ENCODE assay signal across 1 cellular context in the genomic region with DNA sequence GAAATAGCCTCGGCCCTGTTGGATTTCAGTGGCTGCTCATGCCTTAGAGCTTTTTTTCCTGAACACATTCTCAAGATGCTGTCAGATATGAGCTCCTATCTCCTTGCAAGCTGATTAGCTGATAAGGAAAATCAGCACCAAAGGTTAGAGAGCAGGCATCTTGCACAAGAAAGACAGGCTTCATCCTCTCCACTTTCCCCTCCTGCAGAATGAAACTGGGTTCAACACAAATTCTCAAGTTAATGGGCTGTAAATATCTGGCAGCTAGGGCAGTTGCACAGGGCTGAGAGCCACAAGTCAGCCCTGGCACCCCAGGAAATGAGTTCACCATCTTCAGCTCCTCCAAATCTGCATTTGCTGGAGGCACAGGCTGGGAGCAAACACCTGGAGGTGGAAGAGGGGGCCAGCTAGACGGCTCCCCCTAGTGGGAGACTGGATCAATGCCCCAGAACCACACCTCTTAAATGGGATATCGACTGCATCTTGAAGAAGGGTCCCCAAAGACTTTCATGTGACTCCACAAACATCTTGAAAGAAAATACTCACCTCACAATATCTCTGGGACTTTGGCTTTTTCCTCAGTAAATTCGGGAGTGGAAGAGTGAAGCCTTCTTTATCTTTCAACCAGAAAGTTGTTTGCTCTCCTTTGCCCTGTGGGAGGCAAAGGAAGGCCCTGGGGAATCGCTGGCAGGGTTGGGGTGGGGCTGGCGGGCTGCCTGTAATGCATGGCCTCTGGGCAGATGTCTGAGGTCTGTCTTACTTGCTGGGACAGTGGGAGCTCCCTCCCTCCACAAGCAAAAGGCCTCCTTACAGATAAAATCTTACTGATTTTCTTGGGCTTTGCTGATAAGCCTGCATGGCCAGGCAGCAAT.
A peak's percentile ranks its signal among the peaks of the same experiment; 100 is the strongest.
TF ChIP-seq lines count a peak whose summit lies in the region.

No MANE protein-coding gene starts in this region.

TF ChIP-seq in HepG2, 621 proteins besides CTCF, POLR2A, EP300 and RAD21 (continued from another document and continues in another):
- TF ChIP-seq, protein P1, sequence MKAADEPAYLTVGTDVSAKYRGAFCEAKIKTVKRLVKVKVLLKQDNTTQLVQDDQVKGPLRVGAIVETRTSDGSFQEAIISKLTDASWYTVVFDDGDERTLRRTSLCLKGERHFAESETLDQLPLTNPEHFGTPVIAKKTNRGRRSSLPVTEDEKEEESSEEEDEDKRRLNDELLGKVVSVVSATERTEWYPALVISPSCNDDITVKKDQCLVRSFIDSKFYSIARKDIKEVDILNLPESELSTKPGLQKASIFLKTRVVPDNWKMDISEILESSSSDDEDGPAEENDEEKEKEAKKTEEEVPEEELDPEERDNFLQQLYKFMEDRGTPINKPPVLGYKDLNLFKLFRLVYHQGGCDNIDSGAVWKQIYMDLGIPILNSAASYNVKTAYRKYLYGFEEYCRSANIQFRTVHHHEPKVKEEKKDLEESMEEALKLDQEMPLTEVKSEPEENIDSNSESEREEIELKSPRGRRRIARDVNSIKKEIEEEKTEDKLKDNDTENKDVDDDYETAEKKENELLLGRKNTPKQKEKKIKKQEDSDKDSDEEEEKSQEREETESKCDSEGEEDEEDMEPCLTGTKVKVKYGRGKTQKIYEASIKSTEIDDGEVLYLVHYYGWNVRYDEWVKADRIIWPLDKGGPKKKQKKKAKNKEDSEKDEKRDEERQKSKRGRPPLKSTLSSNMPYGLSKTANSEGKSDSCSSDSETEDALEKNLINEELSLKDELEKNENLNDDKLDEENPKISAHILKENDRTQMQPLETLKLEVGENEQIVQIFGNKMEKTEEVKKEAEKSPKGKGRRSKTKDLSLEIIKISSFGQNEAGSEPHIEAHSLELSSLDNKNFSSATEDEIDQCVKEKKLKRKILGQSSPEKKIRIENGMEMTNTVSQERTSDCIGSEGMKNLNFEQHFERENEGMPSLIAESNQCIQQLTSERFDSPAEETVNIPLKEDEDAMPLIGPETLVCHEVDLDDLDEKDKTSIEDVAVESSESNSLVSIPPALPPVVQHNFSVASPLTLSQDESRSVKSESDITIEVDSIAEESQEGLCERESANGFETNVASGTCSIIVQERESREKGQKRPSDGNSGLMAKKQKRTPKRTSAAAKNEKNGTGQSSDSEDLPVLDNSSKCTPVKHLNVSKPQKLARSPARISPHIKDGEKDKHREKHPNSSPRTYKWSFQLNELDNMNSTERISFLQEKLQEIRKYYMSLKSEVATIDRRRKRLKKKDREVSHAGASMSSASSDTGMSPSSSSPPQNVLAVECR (CRISPR knock-in tag; IDR thresholded peaks at IDR 0.05; ENCODE audit: borderline replicate concordance) = peak; percentile 37; the same call in 1 of the 2 replicates
- TF ChIP-seq MEIS2 (CRISPR knock-in tag; IDR thresholded peaks at IDR 0.05) (peak; percentile 37; the same call in 1 of the 2 replicates), RXRB (CRISPR knock-in tag; IDR thresholded peaks at IDR 0.05; ENCODE audit: borderline replicate concordance) (peak; percentile 39; the same call in 1 of the 2 replicates), STAG1 (CRISPR knock-in tag; IDR thresholded peaks at IDR 0.05) (peak; percentile 92), ZSCAN9 (CRISPR knock-in tag; IDR thresholded peaks at IDR 0.05; ENCODE audit: borderline replicate concordance) (0 out of 2 replicates have a peak, but pooled peaks have one; percentile 45), ARNT2 (CRISPR knock-in tag; IDR thresholded peaks at IDR 0.05; ENCODE audit: low read depth) (0 out of 2 replicates have a peak, but pooled peaks have one; percentile 26), PAF1 (CRISPR knock-in tag; IDR thresholded peaks at IDR 0.05) (no peak), ZNF484 (CRISPR knock-in tag; IDR thresholded peaks at IDR 0.05; ENCODE audit: borderline replicate concordance, low read depth) (no peak), ZKSCAN5 (CRISPR knock-in tag; IDR thresholded peaks at IDR 0.05) (0 out of 2 replicates have a peak, but pooled peaks have one; percentile 16)
- TF ChIP-seq, protein P2, sequence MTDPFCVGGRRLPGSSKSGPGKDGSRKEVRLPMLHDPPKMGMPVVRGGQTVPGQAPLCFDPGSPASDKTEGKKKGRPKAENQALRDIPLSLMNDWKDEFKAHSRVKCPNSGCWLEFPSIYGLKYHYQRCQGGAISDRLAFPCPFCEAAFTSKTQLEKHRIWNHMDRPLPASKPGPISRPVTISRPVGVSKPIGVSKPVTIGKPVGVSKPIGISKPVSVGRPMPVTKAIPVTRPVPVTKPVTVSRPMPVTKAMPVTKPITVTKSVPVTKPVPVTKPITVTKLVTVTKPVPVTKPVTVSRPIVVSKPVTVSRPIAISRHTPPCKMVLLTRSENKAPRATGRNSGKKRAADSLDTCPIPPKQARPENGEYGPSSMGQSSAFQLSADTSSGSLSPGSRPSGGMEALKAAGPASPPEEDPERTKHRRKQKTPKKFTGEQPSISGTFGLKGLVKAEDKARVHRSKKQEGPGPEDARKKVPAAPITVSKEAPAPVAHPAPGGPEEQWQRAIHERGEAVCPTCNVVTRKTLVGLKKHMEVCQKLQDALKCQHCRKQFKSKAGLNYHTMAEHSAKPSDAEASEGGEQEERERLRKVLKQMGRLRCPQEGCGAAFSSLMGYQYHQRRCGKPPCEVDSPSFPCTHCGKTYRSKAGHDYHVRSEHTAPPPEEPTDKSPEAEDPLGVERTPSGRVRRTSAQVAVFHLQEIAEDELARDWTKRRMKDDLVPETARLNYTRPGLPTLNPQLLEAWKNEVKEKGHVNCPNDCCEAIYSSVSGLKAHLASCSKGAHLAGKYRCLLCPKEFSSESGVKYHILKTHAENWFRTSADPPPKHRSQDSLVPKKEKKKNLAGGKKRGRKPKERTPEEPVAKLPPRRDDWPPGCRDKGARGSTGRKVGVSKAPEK (CRISPR knock-in tag; IDR thresholded peaks at IDR 0.05; ENCODE audit: borderline replicate concordance) = 0 out of 2 replicates have a peak, but pooled peaks have one; percentile 46
- TF ChIP-seq, protein P3, sequence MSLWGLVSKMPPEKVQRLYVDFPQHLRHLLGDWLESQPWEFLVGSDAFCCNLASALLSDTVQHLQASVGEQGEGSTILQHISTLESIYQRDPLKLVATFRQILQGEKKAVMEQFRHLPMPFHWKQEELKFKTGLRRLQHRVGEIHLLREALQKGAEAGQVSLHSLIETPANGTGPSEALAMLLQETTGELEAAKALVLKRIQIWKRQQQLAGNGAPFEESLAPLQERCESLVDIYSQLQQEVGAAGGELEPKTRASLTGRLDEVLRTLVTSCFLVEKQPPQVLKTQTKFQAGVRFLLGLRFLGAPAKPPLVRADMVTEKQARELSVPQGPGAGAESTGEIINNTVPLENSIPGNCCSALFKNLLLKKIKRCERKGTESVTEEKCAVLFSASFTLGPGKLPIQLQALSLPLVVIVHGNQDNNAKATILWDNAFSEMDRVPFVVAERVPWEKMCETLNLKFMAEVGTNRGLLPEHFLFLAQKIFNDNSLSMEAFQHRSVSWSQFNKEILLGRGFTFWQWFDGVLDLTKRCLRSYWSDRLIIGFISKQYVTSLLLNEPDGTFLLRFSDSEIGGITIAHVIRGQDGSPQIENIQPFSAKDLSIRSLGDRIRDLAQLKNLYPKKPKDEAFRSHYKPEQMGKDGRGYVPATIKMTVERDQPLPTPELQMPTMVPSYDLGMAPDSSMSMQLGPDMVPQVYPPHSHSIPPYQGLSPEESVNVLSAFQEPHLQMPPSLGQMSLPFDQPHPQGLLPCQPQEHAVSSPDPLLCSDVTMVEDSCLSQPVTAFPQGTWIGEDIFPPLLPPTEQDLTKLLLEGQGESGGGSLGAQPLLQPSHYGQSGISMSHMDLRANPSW (CRISPR knock-in tag; IDR thresholded peaks at IDR 0.05; ENCODE audit: borderline replicate concordance) = no peak
- TF ChIP-seq, protein P4, sequence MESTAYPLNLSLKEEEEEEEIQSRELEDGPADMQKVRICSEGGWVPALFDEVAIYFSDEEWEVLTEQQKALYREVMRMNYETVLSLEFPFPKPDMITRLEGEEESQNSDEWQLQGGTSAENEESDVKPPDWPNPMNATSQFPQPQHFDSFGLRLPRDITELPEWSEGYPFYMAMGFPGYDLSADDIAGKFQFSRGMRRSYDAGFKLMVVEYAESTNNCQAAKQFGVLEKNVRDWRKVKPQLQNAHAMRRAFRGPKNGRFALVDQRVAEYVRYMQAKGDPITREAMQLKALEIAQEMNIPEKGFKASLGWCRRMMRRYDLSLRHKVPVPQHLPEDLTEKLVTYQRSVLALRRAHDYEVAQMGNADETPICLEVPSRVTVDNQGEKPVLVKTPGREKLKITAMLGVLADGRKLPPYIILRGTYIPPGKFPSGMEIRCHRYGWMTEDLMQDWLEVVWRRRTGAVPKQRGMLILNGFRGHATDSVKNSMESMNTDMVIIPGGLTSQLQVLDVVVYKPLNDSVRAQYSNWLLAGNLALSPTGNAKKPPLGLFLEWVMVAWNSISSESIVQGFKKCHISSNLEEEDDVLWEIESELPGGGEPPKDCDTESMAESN (CRISPR knock-in tag; conservative IDR thresholded peaks at IDR 0.05) = peak; percentile 58; the same call in 1 of the 2 replicates
- TF ChIP-seq, protein P5, sequence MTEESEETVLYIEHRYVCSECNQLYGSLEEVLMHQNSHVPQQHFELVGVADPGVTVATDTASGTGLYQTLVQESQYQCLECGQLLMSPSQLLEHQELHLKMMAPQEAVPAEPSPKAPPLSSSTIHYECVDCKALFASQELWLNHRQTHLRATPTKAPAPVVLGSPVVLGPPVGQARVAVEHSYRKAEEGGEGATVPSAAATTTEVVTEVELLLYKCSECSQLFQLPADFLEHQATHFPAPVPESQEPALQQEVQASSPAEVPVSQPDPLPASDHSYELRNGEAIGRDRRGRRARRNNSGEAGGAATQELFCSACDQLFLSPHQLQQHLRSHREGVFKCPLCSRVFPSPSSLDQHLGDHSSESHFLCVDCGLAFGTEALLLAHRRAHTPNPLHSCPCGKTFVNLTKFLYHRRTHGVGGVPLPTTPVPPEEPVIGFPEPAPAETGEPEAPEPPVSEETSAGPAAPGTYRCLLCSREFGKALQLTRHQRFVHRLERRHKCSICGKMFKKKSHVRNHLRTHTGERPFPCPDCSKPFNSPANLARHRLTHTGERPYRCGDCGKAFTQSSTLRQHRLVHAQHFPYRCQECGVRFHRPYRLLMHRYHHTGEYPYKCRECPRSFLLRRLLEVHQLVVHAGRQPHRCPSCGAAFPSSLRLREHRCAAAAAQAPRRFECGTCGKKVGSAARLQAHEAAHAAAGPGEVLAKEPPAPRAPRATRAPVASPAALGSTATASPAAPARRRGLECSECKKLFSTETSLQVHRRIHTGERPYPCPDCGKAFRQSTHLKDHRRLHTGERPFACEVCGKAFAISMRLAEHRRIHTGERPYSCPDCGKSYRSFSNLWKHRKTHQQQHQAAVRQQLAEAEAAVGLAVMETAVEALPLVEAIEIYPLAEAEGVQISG (CRISPR knock-in tag; IDR thresholded peaks at IDR 0.05) = peak; percentile 38; the same call in 1 of the 2 replicates
- TF ChIP-seq, protein P6, sequence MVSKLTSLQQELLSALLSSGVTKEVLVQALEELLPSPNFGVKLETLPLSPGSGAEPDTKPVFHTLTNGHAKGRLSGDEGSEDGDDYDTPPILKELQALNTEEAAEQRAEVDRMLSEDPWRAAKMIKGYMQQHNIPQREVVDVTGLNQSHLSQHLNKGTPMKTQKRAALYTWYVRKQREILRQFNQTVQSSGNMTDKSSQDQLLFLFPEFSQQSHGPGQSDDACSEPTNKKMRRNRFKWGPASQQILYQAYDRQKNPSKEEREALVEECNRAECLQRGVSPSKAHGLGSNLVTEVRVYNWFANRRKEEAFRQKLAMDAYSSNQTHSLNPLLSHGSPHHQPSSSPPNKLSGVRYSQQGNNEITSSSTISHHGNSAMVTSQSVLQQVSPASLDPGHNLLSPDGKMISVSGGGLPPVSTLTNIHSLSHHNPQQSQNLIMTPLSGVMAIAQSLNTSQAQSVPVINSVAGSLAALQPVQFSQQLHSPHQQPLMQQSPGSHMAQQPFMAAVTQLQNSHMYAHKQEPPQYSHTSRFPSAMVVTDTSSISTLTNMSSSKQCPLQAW (CRISPR knock-in tag; IDR thresholded peaks at IDR 0.05) = peak; percentile 87
- TF ChIP-seq, protein P7, sequence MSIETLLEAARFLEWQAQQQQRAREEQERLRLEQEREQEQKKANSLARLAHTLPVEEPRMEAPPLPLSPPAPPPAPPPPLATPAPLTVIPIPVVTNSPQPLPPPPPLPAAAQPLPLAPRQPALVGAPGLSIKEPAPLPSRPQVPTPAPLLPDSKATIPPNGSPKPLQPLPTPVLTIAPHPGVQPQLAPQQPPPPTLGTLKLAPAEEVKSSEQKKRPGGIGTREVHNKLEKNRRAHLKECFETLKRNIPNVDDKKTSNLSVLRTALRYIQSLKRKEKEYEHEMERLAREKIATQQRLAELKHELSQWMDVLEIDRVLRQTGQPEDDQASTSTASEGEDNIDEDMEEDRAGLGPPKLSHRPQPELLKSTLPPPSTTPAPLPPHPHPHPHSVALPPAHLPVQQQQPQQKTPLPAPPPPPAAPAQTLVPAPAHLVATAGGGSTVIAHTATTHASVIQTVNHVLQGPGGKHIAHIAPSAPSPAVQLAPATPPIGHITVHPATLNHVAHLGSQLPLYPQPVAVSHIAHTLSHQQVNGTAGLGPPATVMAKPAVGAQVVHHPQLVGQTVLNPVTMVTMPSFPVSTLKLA (IDR thresholded peaks at IDR 0.05) = no peak
- TF ChIP-seq, protein P8, sequence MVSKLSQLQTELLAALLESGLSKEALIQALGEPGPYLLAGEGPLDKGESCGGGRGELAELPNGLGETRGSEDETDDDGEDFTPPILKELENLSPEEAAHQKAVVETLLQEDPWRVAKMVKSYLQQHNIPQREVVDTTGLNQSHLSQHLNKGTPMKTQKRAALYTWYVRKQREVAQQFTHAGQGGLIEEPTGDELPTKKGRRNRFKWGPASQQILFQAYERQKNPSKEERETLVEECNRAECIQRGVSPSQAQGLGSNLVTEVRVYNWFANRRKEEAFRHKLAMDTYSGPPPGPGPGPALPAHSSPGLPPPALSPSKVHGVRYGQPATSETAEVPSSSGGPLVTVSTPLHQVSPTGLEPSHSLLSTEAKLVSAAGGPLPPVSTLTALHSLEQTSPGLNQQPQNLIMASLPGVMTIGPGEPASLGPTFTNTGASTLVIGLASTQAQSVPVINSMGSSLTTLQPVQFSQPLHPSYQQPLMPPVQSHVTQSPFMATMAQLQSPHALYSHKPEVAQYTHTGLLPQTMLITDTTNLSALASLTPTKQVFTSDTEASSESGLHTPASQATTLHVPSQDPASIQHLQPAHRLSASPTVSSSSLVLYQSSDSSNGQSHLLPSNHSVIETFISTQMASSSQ (IDR thresholded peaks at IDR 0.05; ENCODE audit: low read depth) = no peak
- TF ChIP-seq, protein P8 (CRISPR knock-in tag; IDR thresholded peaks at IDR 0.05; ENCODE audit: borderline replicate concordance) = peak; percentile 24; the same call in 1 of the 2 replicates
